8 cellular contexts compared by ENCODE assay signal in the genomic region with DNA sequence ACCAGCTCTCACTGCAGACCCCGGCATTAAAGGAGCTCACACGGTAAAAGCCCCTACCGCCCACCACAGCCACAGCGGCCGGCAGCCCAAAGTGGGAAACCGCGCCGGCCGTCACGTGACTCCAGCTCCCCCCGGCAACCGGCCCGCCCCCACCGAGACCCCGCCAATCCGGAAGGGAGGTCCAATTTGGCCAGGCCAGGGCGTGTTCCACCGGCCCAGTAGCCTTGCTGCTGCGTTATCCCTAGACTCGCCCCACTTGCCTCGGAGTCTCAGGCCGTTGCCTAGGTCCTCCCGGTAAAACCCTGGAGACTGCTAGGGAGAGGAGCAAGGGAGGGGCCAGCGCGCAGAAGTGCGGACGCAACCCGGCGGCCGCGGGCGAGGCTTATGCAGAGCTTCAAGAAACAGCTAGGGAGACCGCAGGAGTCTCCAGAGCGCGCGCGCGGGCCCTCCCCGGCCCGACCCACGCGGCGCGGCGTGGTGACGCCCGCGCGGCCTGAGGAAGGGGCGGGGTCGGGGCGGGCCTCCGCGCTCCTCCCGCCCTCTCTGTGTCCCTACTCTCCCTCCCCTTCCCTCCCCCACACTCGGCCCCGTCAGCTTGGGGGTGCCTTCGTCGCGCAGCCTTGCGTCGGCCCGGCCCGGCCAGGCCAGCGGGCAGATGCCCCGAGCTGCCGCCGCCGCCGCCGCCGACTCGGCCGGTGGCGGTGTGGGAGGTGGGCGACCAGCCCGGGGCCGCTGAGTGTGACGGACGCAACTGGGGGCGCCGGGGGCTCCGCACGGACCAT.
DNase-seq lines count a peak whose midpoint lies in the region; ATAC-seq, FAIRE-seq and TF ChIP-seq lines count a peak whose summit lies in the region.

A gene with protein sequence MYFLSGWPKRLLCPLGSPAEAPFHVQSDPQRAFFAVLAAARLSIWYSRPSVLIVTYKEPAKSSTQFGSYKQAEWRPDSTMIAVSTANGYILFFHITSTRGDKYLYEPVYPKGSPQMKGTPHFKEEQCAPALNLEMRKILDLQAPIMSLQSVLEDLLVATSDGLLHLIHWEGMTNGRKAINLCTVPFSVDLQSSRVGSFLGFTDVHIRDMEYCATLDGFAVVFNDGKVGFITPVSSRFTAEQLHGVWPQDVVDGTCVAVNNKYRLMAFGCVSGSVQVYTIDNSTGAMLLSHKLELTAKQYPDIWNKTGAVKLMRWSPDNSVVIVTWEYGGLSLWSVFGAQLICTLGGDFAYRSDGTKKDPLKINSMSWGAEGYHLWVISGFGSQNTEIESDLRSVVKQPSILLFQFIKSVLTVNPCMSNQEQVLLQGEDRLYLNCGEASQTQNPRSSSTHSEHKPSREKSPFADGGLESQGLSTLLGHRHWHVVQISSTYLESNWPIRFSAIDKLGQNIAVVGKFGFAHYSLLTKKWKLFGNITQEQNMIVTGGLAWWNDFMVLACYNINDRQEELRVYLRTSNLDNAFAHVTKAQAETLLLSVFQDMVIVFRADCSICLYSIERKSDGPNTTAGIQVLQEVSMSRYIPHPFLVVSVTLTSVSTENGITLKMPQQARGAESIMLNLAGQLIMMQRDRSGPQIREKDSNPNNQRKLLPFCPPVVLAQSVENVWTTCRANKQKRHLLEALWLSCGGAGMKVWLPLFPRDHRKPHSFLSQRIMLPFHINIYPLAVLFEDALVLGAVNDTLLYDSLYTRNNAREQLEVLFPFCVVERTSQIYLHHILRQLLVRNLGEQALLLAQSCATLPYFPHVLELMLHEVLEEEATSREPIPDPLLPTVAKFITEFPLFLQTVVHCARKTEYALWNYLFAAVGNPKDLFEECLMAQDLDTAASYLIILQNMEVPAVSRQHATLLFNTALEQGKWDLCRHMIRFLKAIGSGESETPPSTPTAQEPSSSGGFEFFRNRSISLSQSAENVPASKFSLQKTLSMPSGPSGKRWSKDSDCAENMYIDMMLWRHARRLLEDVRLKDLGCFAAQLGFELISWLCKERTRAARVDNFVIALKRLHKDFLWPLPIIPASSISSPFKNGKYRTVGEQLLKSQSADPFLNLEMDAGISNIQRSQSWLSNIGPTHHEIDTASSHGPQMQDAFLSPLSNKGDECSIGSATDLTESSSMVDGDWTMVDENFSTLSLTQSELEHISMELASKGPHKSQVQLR (N-terminal part only) (plus strand): TSS at position 578 of the 782 bp plus-strand sequence. CDS start 203 bp downstream, at position 781.

- H4K20me1 ChIP-seq in OCI-LY1 (ENCODE audit: insufficient read depth, low read length), result no peaks in the 10 kb centered on the region; the same call in 1 of the 2 replicates

- no peak for FAIRE-seq in D721Med (lab: Jason Lieb, UNC)

- no peaks in the 10 kb centered on the region for H3K9me2 ChIP-seq in OCI-LY1 (ENCODE audit: low read depth, low read length)

- H3K9ac ChIP-seq in HUES6 (ENCODE audit: low read length), result peak within 1 kb of the TSS; percentile 88
- H3K9ac ChIP-seq in OCI-LY1 (ENCODE audit: low read length), result peak within 1 kb of the TSS; percentile 82

- DNase-seq in D721Med (ENCODE audit: insufficient read length, low spot score) (peak; percentile 71), activated T-cell treated with anti-CD3 and anti-CD28 coated beads for 24 hours (ENCODE audit: low read depth) (peak; percentile 82), epidermal melanocyte (ENCODE audit: insufficient read length, low spot score) (peak; percentile 79), middle frontal gyrus (ENCODE audit: extremely low spot score, low spot score) (peak; percentile 87)
- DNase-seq in stimulated activated CD8-positive, alpha-beta memory T cell treated with anti-CD3 and anti-CD28 coated beads, Interleukin-2, amount 100 ng/mL, for 1 hour (ENCODE audit: low read depth in 2 of 2), result peak; percentile 79 to 80

- TF ChIP-seq CTCF in D721Med (IDR thresholded peaks at IDR 0.05; ENCODE audit: insufficient read depth, missing control alignments) (no peak), OCI-LY1 (IDR thresholded peaks at IDR 0.05; ENCODE audit: low read length) (no peak)

- H3K4me2 ChIP-seq in OCI-LY1 (ENCODE audit: low read length), result peak within 1 kb of the TSS; percentile 95

- H3K9me3 ChIP-seq in HUES6 (ENCODE audit: control insufficient read depth, insufficient read depth, low read depth, low read length) (no peaks in the 10 kb centered on the region), OCI-LY1 (ENCODE audit: low read length) (peaks cover under 1% of the 10 kb centered on the region; the same call in 1 of the 2 replicates)

- H3K27ac ChIP-seq in HUES6 (ENCODE audit: low read depth, low read length), result peak within 1 kb of the TSS; percentile 76
- peak within 1 kb of the TSS; percentile 99 for H3K27ac ChIP-seq in OCI-LY1 (ENCODE audit: low read depth, low read length, poor library complexity, severe bottlenecking)

- no peaks in the 10 kb centered on the region for H3K27me3 ChIP-seq in HUES6 (ENCODE audit: control insufficient read depth, insufficient read depth, low read length)
- H3K27me3 ChIP-seq in OCI-LY1 (ENCODE audit: insufficient read depth, low read length), result no peaks in the 10 kb centered on the region

- peak; percentile 53 for ATAC-seq in GM21423 (IDR thresholded peaks at IDR 0.05; ENCODE audit: unreplicated experiment)

- H3K36me3 ChIP-seq in HUES6 (ENCODE audit: control insufficient read depth, insufficient read depth, low read length) (no peaks in the 10 kb centered on the region), OCI-LY1 (ENCODE audit: insufficient read depth, low read length) (peaks cover 2% of the 10 kb centered on the region)

- H3K79me2 ChIP-seq in OCI-LY1 (ENCODE audit: insufficient read depth, low read length), result peaks cover 68% of the 10 kb centered on the region

- H2AFZ ChIP-seq in OCI-LY1 (ENCODE audit: low read length), result no peak within 1 kb of the TSS

- H3F3A ChIP-seq in OCI-LY1 (ENCODE audit: insufficient read depth, low read length), result peaks cover 14% of the 10 kb centered on the region

- H3K4me3 ChIP-seq in HUES6 (ENCODE audit: low read depth, low read length), result peak within 1 kb of the TSS; percentile 86
- peak within 1 kb of the TSS; percentile 68 for H3K4me3 ChIP-seq in OCI-LY1 (ENCODE audit: low read depth, low read length, poor library complexity, severe bottlenecking)

- H3K4me1 ChIP-seq in HUES6 (ENCODE audit: control insufficient read depth, insufficient read depth, low read length) (peaks cover 13% of the 10 kb centered on the region), OCI-LY1 (ENCODE audit: insufficient read depth, low read length, severe bottlenecking) (peaks cover 70% of the 10 kb centered on the region)

Comparison
In these comparisons a context has a peak if more than half of its experiments do, and no peak if none do; other contexts are left out.
1. Peak in every context shown above with its lines: DNase-seq, ATAC-seq, H3K4me3 ChIP-seq and H3K27ac ChIP-seq.